1 cellular context compared by ENCODE assay signal in genomic region chr12:57225680-57226190, GRCh38.
TF ChIP-seq lines count a peak whose summit lies in the region.

No MANE protein-coding gene starts in this region.

TF ChIP-seq in WTC11, 78 proteins besides CTCF, POLR2A, EP300 and RAD21:
- TF ChIP-seq TEAD4 (CRISPR knock-in tag; IDR thresholded peaks at IDR 0.05) (no peak), GRHL2 (CRISPR knock-in tag; IDR thresholded peaks at IDR 0.05; ENCODE audit: insufficient replicate concordance, severe bottlenecking) (no peak), STAT6 (CRISPR knock-in tag; conservative IDR thresholded peaks at IDR 0.05; ENCODE audit: low read depth) (no peak), HMGA2 (CRISPR knock-in tag; IDR thresholded peaks at IDR 0.05) (no peak), ZNF232 (CRISPR knock-in tag; IDR thresholded peaks at IDR 0.05) (no peak), E2F4 (CRISPR knock-in tag; IDR thresholded peaks at IDR 0.05; ENCODE audit: borderline replicate concordance, low read depth) (no peak), KAT7 (CRISPR knock-in tag; IDR thresholded peaks at IDR 0.05; ENCODE audit: borderline replicate concordance) (no peak), FOXK1 (CRISPR knock-in tag; IDR thresholded peaks at IDR 0.05) (no peak), ZNF263 (CRISPR knock-in tag; IDR thresholded peaks at IDR 0.05; ENCODE audit: low read depth) (no peak), FOXJ3 (CRISPR knock-in tag; IDR thresholded peaks at IDR 0.05; ENCODE audit: borderline replicate concordance) (no peak), MAX (CRISPR knock-in tag; IDR thresholded peaks at IDR 0.05) (no peak), E2F5 (CRISPR knock-in tag; IDR thresholded peaks at IDR 0.05) (no peak), SOX15 (CRISPR knock-in tag; IDR thresholded peaks at IDR 0.05) (no peak), ZMAT4 (CRISPR knock-in tag; IDR thresholded peaks at IDR 0.05) (no peak), AFF4 (CRISPR knock-in tag; IDR thresholded peaks at IDR 0.05; ENCODE audit: borderline replicate concordance) (no peak)
